ENCODE assay signal across 8 cellular contexts in the genomic region with DNA sequence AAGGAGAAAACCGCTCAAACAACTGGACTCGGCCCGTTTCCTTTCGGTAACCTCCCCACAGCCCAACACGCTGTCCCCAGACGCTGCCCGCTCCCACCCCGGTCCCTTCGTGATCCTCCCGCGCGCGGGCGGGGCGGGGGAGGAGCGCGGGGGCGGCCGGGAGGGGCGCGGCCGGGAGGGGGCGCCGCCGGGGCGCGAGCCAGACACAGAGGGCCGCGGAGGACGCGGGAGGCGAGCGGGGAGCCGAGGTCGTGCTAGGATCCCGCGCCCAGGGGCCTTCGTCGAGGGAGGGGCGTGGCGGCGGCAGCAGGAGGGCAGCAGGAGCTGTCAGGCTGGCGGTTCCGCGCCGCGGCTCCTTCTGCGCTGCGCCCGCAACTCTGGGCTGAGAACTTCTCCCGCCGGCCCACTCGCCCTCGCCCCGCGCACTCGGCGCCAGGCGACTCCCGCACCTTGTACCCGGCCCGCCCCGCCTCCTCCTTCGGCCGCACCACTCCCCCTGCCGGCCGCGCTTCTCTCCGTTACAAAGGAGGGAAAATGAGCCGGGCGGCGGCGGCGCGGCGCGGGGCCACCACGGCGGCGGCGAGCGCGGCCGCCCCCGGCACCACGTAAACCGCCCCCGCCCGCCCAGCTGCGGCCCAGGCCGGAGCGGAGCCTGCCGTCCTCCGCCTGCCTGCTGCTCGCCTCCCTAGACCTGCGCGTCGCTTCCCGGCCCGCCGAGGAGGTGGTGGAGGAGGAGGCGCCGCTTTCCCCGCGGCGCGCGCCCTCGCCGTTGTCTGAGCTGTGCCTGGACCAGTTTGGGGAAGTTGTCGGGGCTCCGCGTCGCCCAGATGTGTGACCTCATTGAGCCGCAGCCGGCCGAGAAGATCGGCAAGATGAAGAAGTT. TPM values are rescaled to one million over a fixed set of nuclear protein-coding genes. Genes with fewer than 3 reads are reported as not detected.
DNase-seq lines count a peak whose midpoint lies in the region; ATAC-seq and TF ChIP-seq lines count a peak whose summit lies in the region.

A gene (plus strand): TSS at position 521 of the 883 bp plus-strand sequence. CDS start 307 bp downstream, at position 828.

- H3K9ac ChIP-seq in trophoblast cell (ENCODE audit: low read length), result peak within 1 kb of the TSS; percentile 72

- H3K23ac ChIP-seq in trophoblast cell (ENCODE audit: low read length), result no peak within 1 kb of the TSS

- peak within 1 kb of the TSS; percentile 93 for H3K18ac ChIP-seq in trophoblast cell (ENCODE audit: low read length)

- H2BK12ac ChIP-seq in trophoblast cell (ENCODE audit: low read length), result peak within 1 kb of the TSS; percentile 35

- intact Hi-C loops in PC-9 (cut with micrococcal nuclease; ENCODE audit: unreplicated experiment), result loop anchor here (2.0 kb wide), 3 partner anchors 17 to 141 kb away; no protein-coding TSS in a partner anchor
- intact Hi-C loops in left ventricle myocardium inferior (cut with micrococcal nuclease), result no loop called here

- H3K4me2 ChIP-seq in PC-9 (peak within 1 kb of the TSS; percentile 92), trophoblast cell (ENCODE audit: low read length) (peak within 1 kb of the TSS; percentile 97)

- peak within 1 kb of the TSS; percentile 72 for H2BK120ac ChIP-seq in trophoblast cell (ENCODE audit: insufficient read depth, low read length, poor library complexity)

- POLR2A ChIA-PET in PC-9 (lab: Charles Lee; ENCODE audit: unreplicated experiment), result interaction anchor here (0.6 to 0.7 kb wide), 2 partner anchors 193 to 248 kb away, joined by 3 to 4 read pairs; no protein-coding TSS in a partner anchor

- peak within 1 kb of the TSS; percentile 31 for H3K4ac ChIP-seq in trophoblast cell (ENCODE audit: low read depth, low read length)

- H3K4me3 ChIP-seq in PC-9 (peak within 1 kb of the TSS; percentile 59), left ventricle myocardium inferior (peak within 1 kb of the TSS; percentile 86), trophoblast cell (ENCODE audit: low read depth, low read length) (peak within 1 kb of the TSS; percentile 85)

- H2AK5ac ChIP-seq in trophoblast cell (ENCODE audit: low read length), result no peak within 1 kb of the TSS

- ATAC-seq in GM21423 (IDR thresholded peaks at IDR 0.05; ENCODE audit: unreplicated experiment), result peak; percentile 42

- CTCF ChIA-PET in PC-9 (lab: Charles Lee), result interaction anchor here (0.6 to 0.7 kb wide), 4 partner anchors 88 to 485 kb away, joined by 3 to 6 read pairs (median 4); no protein-coding TSS in a partner anchor

- H3K27me3 ChIP-seq in PC-9 (ENCODE audit: insufficient read depth, low read depth) (peaks cover 24% of the 10 kb centered on the region), left ventricle myocardium inferior (ENCODE audit: low read depth) (no peaks in the 10 kb centered on the region), trophoblast cell (ENCODE audit: insufficient read depth, low read length) (no peaks in the 10 kb centered on the region)

- in situ Hi-C loops in G401 (cut with HindIII; ENCODE audit: low sequenced_read_pairs), result no loop called here

- H3F3A ChIP-seq in PC-9 (ENCODE audit: insufficient read depth, low read depth), result no peaks in the 10 kb centered on the region

- H4K91ac ChIP-seq in trophoblast cell (ENCODE audit: low read depth, low read length), result peak within 1 kb of the TSS; percentile 83

- peak within 1 kb of the TSS; percentile 42 for H2BK5ac ChIP-seq in trophoblast cell (ENCODE audit: low read depth, low read length, poor library complexity)

- H3K14ac ChIP-seq in trophoblast cell (ENCODE audit: low read length), result peak within 1 kb of the TSS; percentile 88

- no peak within 1 kb of the TSS for H3K27ac ChIP-seq in PC-9
- peak within 1 kb of the TSS; percentile 51 for H3K27ac ChIP-seq in adipose tissue (ENCODE audit: low read depth, low read length)
- H3K27ac ChIP-seq in left ventricle myocardium inferior (replicated peaks), result peak within 1 kb of the TSS; percentile 91
- H3K27ac ChIP-seq in trophoblast cell (ENCODE audit: low read depth, low read length), result no peak within 1 kb of the TSS

- H3K9me3 ChIP-seq in PC-9 (ENCODE audit: insufficient read depth, low read depth), result no peaks in the 10 kb centered on the region
- no peaks in the 10 kb centered on the region for H3K9me3 ChIP-seq in left ventricle myocardium inferior (replicated peaks)
- no peaks in the 10 kb centered on the region for H3K9me3 ChIP-seq in trophoblast cell (ENCODE audit: insufficient read depth, low read depth, low read length)

- H4K8ac ChIP-seq in trophoblast cell (ENCODE audit: low read depth, low read length), result peak within 1 kb of the TSS; percentile 88

- H3K36me3 ChIP-seq in PC-9 (ENCODE audit: low read depth), result no peaks in the 10 kb centered on the region
- H3K36me3 ChIP-seq in left ventricle myocardium inferior, result no peaks in the 10 kb centered on the region
- no peaks in the 10 kb centered on the region for H3K36me3 ChIP-seq in trophoblast cell (ENCODE audit: control insufficient read depth in 1 of 2, insufficient read depth in 2 of 2, low read length in 2 of 2)

- no peak; the same call in 1 of the 2 replicates for TF ChIP-seq CTCF in PC-9 (conservative IDR thresholded peaks at IDR 0.05)
- peak; percentile 63 for TF ChIP-seq CTCF in left ventricle myocardium inferior (IDR thresholded peaks at IDR 0.05; ENCODE audit: borderline replicate concordance)

- no peaks in the 10 kb centered on the region for H3K9me2 ChIP-seq in PC-9 (ENCODE audit: insufficient read depth)

- H3K79me2 ChIP-seq in PC-9 (ENCODE audit: low read depth), result no peaks in the 10 kb centered on the region
- peaks cover 8% of the 10 kb centered on the region for H3K79me2 ChIP-seq in trophoblast cell (ENCODE audit: control insufficient read depth, insufficient read depth, low read length, poor library complexity)

- H3K79me1 ChIP-seq in trophoblast cell (ENCODE audit: low read length), result peaks cover 8% of the 10 kb centered on the region

- 0 to 1% (median 1%) methylated on average over 77 to 116 of the region's 118 CpGs for WGBS in adipose tissue, 3 donors
- no CpG with 5 or more reads among the region's 118 CpGs for WGBS in trophoblast cell (ENCODE audit: extremely low coverage, insufficient coverage, insufficient read length)

- peak within 1 kb of the TSS; percentile 86 for H4K12ac ChIP-seq in trophoblast cell (ENCODE audit: low read depth, low read length)

- BruUV-seq in PC-9 (replicated peaks; lab: Mats Ljungman, UMichigan), result no TSS peak

- no peaks in the 10 kb centered on the region for H4K20me1 ChIP-seq in PC-9 (ENCODE audit: insufficient read depth)

- DNase-seq in G401 (ENCODE audit: low spot score), result peak; percentile 59
- peak; percentile 34 for DNase-seq in HT1080 (ENCODE audit: low read depth)
- DNase-seq in PC-9, result peak in 1 of 2 experiments; percentile 79
- peak; percentile 88 for DNase-seq in left ventricle myocardium inferior
- DNase-seq in trophoblast cell, result peak; percentile 46 to 79
- DNase-seq in effector CD8-positive, alpha-beta T cell (lab: John Stamatoyannopoulos, UW), result no peak

- H3K4me1 ChIP-seq in PC-9 (replicated peaks; ENCODE audit: insufficient read depth), result peaks cover 8% of the 10 kb centered on the region; the same call in 1 of the 2 replicates
- H3K4me1 ChIP-seq in left ventricle myocardium inferior, result peaks cover 55% of the 10 kb centered on the region
- H3K4me1 ChIP-seq in trophoblast cell (ENCODE audit: control insufficient read depth in 1 of 2, insufficient read depth in 2 of 2, low read length in 2 of 2), result no peaks in the 10 kb centered on the region

- H2AFZ ChIP-seq in PC-9, result peak within 1 kb of the TSS; percentile 86
- H2AFZ ChIP-seq in trophoblast cell (ENCODE audit: insufficient read depth, low read length, poor library complexity), result peak within 1 kb of the TSS; percentile 97

RNA-seq across cellular contexts. Expression of the gene that starts here (rescaled TPM):
- not detected in 2 replicates for total RNA-seq in G401 (2014; rRNA removed; shearing (Covaris generic))
- total RNA-seq in HT1080 (2014; rRNA removed; shearing (Covaris generic)), result 6.9 and 8.1 TPM in 2 replicates
- polyA plus RNA-seq in HT1080 (2015; cell fraction: cytosol; rRNA removed), result 8.1 and 9.3 TPM in 2 replicates
- polyA plus RNA-seq in HT1080 (2015; cell fraction: nucleus; rRNA removed), result 5.4 and 5.9 TPM in 2 replicates
- total RNA-seq in PC-9 (2021) (39.1 and 41.6 TPM in 2 replicates), left ventricle myocardium inferior (18.7 TPM)
- 10 to 100 TPM in 1 of 3 donors, 1 to 10 TPM in 2; 4.5 to 14.7 (median 5.2) TPM for polyA plus RNA-seq in adipose tissue
- polyA plus RNA-seq in trophoblast cell (2013), result 5.5 and 6.3 TPM in 2 replicates

Comparison
In these comparisons a context has a peak if more than half of its experiments do, and no peak if none do; other contexts are left out.
1. Peak in DNase-seq in G401; RNA of the gene not detected or under 1 TPM.
2. H3K27ac ChIP-seq: peak in adipose tissue (single experiment) and left ventricle myocardium inferior (single experiment); none in PC-9 (single experiment) and trophoblast cell (single experiment).
3. Peak in every context shown above with its lines, with median percentiles within 50 percentile points of each other: H3K4me3 ChIP-seq.